Comparison of ENCODE assay signal across 1 cellular context in the genomic region with DNA sequence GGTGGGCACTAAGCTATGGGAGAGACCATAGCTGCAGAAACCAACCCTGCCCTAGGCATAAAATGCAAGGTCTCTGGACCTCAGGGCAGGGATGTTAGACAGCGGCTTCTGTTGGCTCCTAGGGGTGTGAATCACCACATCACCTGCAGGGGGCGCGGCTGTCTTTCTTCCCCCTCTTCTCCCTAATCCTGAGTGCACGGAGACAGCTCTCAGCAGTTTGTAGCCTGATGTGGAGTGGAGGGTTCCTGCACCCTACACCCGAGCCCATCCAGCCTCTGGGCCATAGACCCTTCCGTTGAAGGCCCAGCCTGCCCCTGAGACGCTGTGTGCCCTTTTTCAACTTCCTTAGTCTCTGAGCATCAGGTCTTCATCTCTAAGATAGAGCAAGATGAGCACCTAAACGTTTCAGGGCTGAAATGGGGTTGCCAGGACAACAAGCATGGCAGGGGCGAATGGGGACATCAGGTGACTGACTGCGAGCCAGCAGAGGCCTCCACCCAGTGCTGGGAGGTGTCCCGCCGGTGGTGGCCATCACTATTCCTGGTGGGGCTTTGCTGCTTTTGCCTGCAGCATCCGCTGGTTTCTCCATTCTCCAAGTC.
A peak's percentile ranks its signal among the peaks of the same experiment; 100 is the strongest.
TF ChIP-seq lines count a peak whose summit lies in the region.

No MANE protein-coding gene starts in this region.

TF ChIP-seq in HepG2, 621 proteins besides CTCF, POLR2A, EP300 and RAD21 (continued from another document and continues in another):
- TF ChIP-seq, protein P1, sequence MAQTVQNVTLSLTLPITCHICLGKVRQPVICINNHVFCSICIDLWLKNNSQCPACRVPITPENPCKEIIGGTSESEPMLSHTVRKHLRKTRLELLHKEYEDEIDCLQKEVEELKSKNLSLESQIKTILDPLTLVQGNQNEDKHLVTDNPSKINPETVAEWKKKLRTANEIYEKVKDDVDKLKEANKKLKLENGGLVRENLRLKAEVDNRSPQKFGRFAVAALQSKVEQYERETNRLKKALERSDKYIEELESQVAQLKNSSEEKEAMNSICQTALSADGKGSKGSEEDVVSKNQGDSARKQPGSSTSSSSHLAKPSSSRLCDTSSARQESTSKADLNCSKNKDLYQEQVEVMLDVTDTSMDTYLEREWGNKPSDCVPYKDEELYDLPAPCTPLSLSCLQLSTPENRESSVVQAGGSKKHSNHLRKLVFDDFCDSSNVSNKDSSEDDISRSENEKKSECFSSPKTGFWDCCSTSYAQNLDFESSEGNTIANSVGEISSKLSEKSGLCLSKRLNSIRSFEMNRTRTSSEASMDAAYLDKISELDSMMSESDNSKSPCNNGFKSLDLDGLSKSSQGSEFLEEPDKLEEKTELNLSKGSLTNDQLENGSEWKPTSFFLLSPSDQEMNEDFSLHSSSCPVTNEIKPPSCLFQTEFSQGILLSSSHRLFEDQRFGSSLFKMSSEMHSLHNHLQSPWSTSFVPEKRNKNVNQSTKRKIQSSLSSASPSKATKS (CRISPR knock-in tag; IDR thresholded peaks at IDR 0.05): no peak
- TF ChIP-seq, protein P2, sequence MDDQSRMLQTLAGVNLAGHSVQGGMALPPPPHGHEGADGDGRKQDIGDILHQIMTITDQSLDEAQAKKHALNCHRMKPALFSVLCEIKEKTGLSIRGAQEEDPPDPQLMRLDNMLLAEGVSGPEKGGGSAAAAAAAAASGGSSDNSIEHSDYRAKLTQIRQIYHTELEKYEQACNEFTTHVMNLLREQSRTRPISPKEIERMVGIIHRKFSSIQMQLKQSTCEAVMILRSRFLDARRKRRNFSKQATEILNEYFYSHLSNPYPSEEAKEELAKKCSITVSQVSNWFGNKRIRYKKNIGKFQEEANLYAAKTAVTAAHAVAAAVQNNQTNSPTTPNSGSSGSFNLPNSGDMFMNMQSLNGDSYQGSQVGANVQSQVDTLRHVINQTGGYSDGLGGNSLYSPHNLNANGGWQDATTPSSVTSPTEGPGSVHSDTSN (CRISPR knock-in tag; IDR thresholded peaks at IDR 0.05; ENCODE audit: borderline replicate concordance): no peak
- TF ChIP-seq HNRNPH1 (optimal IDR thresholded peaks at IDR 0.05; ENCODE audit: low read depth, low read length) (no peak), ZNF768 (CRISPR knock-in tag; IDR thresholded peaks at IDR 0.05) (peak; percentile 71), RBFOX2 (IDR thresholded peaks at IDR 0.05; ENCODE audit: low read depth, low read length) (no peak), ZNF556 (CRISPR knock-in tag; IDR thresholded peaks at IDR 0.05; ENCODE audit: borderline replicate concordance) (0 out of 2 replicates have a peak, but pooled peaks have one; percentile 35), ZSCAN9 (CRISPR knock-in tag; IDR thresholded peaks at IDR 0.05; ENCODE audit: borderline replicate concordance) (no peak), RNF2 (conservative IDR thresholded peaks at IDR 0.05; ENCODE audit: low read depth) (0 out of 2 replicates have a peak, but pooled peaks have one; percentile 1), MTF2 (CRISPR knock-in tag; IDR thresholded peaks at IDR 0.05; ENCODE audit: borderline replicate concordance) (no peak; the same call in 1 of the 2 replicates), ZNF879 (CRISPR knock-in tag; IDR thresholded peaks at IDR 0.05) (0 out of 2 replicates have a peak, but pooled peaks have one; percentile 50), NONO (IDR thresholded peaks at IDR 0.05) (no peak), NONO (CRISPR knock-in tag; conservative IDR thresholded peaks at IDR 0.05) (no peak), ZNF75D (CRISPR knock-in tag; IDR thresholded peaks at IDR 0.05; ENCODE audit: borderline replicate concordance) (no peak), ZEB1 (IDR thresholded peaks at IDR 0.05; ENCODE audit: insufficient replicate concordance, low read depth) (no peak), HOXD1 (CRISPR knock-in tag; IDR thresholded peaks at IDR 0.05) (no peak), ZNF124 (CRISPR knock-in tag; IDR thresholded peaks at IDR 0.05) (no peak), ATF7 (IDR thresholded peaks at IDR 0.05) (no peak), ATF7 (CRISPR knock-in tag; IDR thresholded peaks at IDR 0.05) (no peak), ZNF264 (CRISPR knock-in tag; IDR thresholded peaks at IDR 0.05) (no peak), ZBTB7A (CRISPR knock-in tag; IDR thresholded peaks at IDR 0.05) (no peak), DR1 (CRISPR knock-in tag; IDR thresholded peaks at IDR 0.05) (no peak), MIER2 (CRISPR knock-in tag; IDR thresholded peaks at IDR 0.05) (no peak), ZNF670 (CRISPR knock-in tag; IDR thresholded peaks at IDR 0.05; ENCODE audit: borderline replicate concordance) (no peak), HMG20A (CRISPR knock-in tag; IDR thresholded peaks at IDR 0.05; ENCODE audit: borderline replicate concordance) (no peak; the same call in 1 of the 2 replicates), RXRB (CRISPR knock-in tag; IDR thresholded peaks at IDR 0.05; ENCODE audit: borderline replicate concordance) (no peak), SAP130 (CRISPR knock-in tag; IDR thresholded peaks at IDR 0.05; ENCODE audit: low read depth) (no peak), FOSL2 (CRISPR knock-in tag; IDR thresholded peaks at IDR 0.05) (peak; percentile 27; the same call in 1 of the 2 replicates), ZNF335 (CRISPR knock-in tag; IDR thresholded peaks at IDR 0.05) (no peak), ZNF496 (CRISPR knock-in tag; IDR thresholded peaks at IDR 0.05; ENCODE audit: insufficient replicate concordance) (no peak), KDM5B (CRISPR knock-in tag; IDR thresholded peaks at IDR 0.05; ENCODE audit: borderline replicate concordance) (no peak; the same call in 1 of the 2 replicates), ZNF550 (CRISPR knock-in tag; IDR thresholded peaks at IDR 0.05; ENCODE audit: borderline replicate concordance) (no peak), ZNF468 (CRISPR knock-in tag; IDR thresholded peaks at IDR 0.05) (no peak), MXD4 (CRISPR knock-in tag; IDR thresholded peaks at IDR 0.05) (no peak), PHF20 (CRISPR knock-in tag; IDR thresholded peaks at IDR 0.05) (no peak), IRF2 (CRISPR knock-in tag; IDR thresholded peaks at IDR 0.05) (no peak), FOXO1 (CRISPR knock-in tag; IDR thresholded peaks at IDR 0.05) (no peak), SP2 (CRISPR knock-in tag; IDR thresholded peaks at IDR 0.05) (no peak), BORCS8-MEF2B (CRISPR knock-in tag; IDR thresholded peaks at IDR 0.05) (no peak), HIVEP1 (CRISPR knock-in tag; IDR thresholded peaks at IDR 0.05) (no peak)
- TF ChIP-seq, protein P3, sequence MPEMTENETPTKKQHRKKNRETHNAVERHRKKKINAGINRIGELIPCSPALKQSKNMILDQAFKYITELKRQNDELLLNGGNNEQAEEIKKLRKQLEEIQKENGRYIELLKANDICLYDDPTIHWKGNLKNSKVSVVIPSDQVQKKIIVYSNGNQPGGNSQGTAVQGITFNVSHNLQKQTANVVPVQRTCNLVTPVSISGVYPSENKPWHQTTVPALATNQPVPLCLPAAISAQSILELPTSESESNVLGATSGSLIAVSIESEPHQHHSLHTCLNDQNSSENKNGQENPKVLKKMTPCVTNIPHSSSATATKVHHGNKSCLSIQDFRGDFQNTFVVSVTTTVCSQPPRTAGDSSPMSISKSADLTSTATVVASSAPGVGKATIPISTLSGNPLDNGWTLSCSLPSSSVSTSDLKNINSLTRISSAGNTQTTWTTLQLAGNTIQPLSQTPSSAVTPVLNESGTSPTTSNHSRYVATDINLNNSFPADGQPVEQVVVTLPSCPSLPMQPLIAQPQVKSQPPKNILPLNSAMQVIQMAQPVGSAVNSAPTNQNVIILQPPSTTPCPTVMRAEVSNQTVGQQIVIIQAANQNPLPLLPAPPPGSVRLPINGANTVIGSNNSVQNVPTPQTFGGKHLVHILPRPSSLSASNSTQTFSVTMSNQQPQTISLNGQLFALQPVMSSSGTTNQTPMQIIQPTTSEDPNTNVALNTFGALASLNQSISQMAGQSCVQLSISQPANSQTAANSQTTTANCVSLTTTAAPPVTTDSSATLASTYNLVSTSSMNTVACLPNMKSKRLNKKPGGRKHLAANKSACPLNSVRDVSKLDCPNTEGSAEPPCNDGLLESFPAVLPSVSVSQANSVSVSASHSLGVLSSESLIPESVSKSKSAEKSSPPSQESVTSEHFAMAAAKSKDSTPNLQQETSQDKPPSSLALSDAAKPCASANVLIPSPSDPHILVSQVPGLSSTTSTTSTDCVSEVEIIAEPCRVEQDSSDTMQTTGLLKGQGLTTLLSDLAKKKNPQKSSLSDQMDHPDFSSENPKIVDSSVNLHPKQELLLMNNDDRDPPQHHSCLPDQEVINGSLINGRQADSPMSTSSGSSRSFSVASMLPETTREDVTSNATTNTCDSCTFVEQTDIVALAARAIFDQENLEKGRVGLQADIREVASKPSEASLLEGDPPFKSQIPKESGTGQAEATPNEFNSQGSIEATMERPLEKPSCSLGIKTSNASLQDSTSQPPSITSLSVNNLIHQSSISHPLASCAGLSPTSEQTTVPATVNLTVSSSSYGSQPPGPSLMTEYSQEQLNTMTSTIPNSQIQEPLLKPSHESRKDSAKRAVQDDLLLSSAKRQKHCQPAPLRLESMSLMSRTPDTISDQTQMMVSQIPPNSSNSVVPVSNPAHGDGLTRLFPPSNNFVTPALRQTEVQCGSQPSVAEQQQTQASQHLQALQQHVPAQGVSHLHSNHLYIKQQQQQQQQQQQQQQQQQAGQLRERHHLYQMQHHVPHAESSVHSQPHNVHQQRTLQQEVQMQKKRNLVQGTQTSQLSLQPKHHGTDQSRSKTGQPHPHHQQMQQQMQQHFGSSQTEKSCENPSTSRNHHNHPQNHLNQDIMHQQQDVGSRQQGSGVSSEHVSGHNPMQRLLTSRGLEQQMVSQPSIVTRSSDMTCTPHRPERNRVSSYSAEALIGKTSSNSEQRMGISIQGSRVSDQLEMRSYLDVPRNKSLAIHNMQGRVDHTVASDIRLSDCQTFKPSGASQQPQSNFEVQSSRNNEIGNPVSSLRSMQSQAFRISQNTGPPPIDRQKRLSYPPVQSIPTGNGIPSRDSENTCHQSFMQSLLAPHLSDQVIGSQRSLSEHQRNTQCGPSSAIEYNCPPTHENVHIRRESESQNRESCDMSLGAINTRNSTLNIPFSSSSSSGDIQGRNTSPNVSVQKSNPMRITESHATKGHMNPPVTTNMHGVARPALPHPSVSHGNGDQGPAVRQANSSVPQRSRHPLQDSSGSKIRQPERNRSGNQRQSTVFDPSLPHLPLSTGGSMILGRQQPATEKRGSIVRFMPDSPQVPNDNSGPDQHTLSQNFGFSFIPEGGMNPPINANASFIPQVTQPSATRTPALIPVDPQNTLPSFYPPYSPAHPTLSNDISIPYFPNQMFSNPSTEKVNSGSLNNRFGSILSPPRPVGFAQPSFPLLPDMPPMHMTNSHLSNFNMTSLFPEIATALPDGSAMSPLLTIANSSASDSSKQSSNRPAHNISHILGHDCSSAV (CRISPR knock-in tag; IDR thresholded peaks at IDR 0.05; ENCODE audit: borderline replicate concordance): no peak
- TF ChIP-seq, protein P4, sequence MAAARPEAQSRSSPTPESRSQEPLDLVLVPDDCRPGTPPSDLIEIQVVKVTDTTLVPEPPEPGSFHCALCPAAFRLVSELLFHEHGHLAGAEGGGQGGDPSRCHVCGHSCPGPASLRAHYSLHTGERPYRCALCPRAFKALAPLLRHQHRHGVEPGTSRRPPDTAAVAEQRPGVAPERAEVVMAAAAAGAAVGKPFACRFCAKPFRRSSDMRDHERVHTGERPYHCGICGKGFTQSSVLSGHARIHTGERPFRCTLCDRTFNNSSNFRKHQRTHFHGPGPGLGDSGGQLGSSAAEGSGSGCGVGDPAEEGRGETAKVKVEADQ (CRISPR knock-in tag; IDR thresholded peaks at IDR 0.05; ENCODE audit: borderline replicate concordance): no peak
- TF ChIP-seq, protein P5, sequence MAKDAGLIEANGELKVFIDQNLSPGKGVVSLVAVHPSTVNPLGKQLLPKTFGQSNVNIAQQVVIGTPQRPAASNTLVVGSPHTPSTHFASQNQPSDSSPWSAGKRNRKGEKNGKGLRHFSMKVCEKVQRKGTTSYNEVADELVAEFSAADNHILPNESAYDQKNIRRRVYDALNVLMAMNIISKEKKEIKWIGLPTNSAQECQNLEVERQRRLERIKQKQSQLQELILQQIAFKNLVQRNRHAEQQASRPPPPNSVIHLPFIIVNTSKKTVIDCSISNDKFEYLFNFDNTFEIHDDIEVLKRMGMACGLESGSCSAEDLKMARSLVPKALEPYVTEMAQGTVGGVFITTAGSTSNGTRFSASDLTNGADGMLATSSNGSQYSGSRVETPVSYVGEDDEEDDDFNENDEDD (CRISPR knock-in tag; IDR thresholded peaks at IDR 0.05; ENCODE audit: borderline replicate concordance): no peak
- TF ChIP-seq, protein P6, sequence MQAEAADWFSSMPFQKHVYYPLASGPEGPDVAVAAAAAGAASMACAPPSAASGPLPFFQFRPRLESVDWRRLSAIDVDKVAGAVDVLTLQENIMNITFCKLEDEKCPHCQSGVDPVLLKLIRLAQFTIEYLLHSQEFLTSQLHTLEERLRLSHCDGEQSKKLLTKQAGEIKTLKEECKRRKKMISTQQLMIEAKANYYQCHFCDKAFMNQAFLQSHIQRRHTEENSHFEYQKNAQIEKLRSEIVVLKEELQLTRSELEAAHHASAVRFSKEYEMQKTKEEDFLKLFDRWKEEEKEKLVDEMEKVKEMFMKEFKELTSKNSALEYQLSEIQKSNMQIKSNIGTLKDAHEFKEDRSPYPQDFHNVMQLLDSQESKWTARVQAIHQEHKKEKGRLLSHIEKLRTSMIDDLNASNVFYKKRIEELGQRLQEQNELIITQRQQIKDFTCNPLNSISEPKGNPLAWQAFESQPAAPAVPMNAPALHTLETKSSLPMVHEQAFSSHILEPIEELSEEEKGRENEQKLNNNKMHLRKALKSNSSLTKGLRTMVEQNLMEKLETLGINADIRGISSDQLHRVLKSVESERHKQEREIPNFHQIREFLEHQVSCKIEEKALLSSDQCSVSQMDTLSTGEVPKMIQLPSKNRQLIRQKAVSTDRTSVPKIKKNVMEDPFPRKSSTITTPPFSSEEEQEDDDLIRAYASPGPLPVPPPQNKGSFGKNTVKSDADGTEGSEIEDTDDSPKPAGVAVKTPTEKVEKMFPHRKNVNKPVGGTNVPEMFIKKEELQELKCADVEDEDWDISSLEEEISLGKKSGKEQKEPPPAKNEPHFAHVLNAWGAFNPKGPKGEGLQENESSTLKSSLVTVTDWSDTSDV (CRISPR knock-in tag; IDR thresholded peaks at IDR 0.05): no peak
- TF ChIP-seq, protein P7, sequence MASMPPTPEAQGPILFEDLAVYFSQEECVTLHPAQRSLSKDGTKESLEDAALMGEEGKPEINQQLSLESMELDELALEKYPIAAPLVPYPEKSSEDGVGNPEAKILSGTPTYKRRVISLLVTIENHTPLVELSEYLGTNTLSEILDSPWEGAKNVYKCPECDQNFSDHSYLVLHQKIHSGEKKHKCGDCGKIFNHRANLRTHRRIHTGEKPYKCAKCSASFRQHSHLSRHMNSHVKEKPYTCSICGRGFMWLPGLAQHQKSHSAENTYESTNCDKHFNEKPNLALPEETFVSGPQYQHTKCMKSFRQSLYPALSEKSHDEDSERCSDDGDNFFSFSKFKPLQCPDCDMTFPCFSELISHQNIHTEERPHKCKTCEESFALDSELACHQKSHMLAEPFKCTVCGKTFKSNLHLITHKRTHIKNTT (CRISPR knock-in tag; IDR thresholded peaks at IDR 0.05): no peak
- TF ChIP-seq, protein P8, sequence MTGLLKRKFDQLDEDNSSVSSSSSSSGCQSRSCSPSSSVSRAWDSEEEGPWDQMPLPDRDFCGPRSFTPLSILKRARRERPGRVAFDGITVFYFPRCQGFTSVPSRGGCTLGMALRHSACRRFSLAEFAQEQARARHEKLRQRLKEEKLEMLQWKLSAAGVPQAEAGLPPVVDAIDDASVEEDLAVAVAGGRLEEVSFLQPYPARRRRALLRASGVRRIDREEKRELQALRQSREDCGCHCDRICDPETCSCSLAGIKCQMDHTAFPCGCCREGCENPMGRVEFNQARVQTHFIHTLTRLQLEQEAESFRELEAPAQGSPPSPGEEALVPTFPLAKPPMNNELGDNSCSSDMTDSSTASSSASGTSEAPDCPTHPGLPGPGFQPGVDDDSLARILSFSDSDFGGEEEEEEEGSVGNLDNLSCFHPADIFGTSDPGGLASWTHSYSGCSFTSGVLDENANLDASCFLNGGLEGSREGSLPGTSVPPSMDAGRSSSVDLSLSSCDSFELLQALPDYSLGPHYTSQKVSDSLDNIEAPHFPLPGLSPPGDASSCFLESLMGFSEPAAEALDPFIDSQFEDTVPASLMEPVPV (CRISPR knock-in tag; IDR thresholded peaks at IDR 0.05): no peak; the same call in 1 of the 2 replicates
